22 cellular contexts compared by ENCODE assay signal in genomic region chr12:19491863-19492262, GRCh38. TPM values are rescaled to one million over a fixed set of nuclear protein-coding genes. Genes with fewer than 3 reads are reported as not detected.
DNase-seq lines count a peak whose midpoint lies in the region; ATAC-seq, FAIRE-seq and TF ChIP-seq lines count a peak whose summit lies in the region.
"Had no signal": no experiment of that assay in that cellular context is flagged by ENCODE, and none has a peak within 500 bp of the region (broad histone marks: within the 10 kb centered on the region; RNA-seq: fewer than 3 reads in every experiment).

No MANE protein-coding gene starts in this region.

- FAIRE-seq in HepG2 (lab: Jason Lieb, UNC) = no peak
- FAIRE-seq: GM12891, H54, keratinocyte had no signal

- H3K9me3 ChIP-seq in BLaER1 = peaks cover 9% of the 10 kb centered on the region; the same call in 1 of the 2 replicates
- H3K9me3 ChIP-seq in MG63 = no peaks in the 10 kb centered on the region
- no peaks in the 10 kb centered on the region for H3K9me3 ChIP-seq in HepG2 (ENCODE audit: low read length)
- H3K9me3 ChIP-seq: neutrophil, upper lobe of left lung had no signal

- in situ Hi-C loops in GM13976 (cut with MboI; ENCODE audit: low sequenced_read_pairs, unreplicated experiment) = no loop called here
- in situ Hi-C loops in HepG2 (cut with HindIII; ENCODE audit: extremely low pct_ligation_motif_present, low pct_unique_long_range_greater_than_20kb) = no loop called here

- WGBS in HepG2 (ENCODE audit: low lambda C conversion rate) = 97% methylated on average over 3 of the region's 3 CpGs

- intact Hi-C loops in HepG2 (cut with micrococcal nuclease; ENCODE audit: unreplicated experiment) = no loop called here

- H3K27ac ChIP-seq in BLaER1 (peak overlapping the region; percentile 13; the same call in 1 of the 2 replicates), HepG2 (ENCODE audit: extremely low read length, insufficient read depth, low read length) (no peak overlapping the region)
- H3K27ac ChIP-seq: cardiac muscle cell, neutrophil, upper lobe of left lung had no signal

- CTCF ChIA-PET in HepG2 (lab: Yijun Ruan, JAX; ENCODE audit: low intra/inter-chr PET ratio, low total read pairs) = no interaction called here

- no peak for ATAC-seq in HepG2
- ATAC-seq: SK-N-SH treated with all-trans-retinoic acid at 6 μM for 48 hours had no signal

- no TSS peak for BruUV-seq in HepG2 (replicated peaks; lab: Mats Ljungman, UMichigan)

- TF ChIP-seq CTCF in foreskin fibroblast (IDR thresholded peaks at IDR 0.05; ENCODE audit: low read depth, low read length) (no peak), GM13976 (IDR thresholded peaks at IDR 0.05; ENCODE audit: borderline replicate concordance, control extremely low read depth, extremely low read depth, insufficient read depth, missing control alignments) (no peak), HepG2 (CRISPR knock-in tag; IDR thresholded peaks at IDR 0.05) (no peak)

- peaks cover 20% of the 10 kb centered on the region for H3K79me2 ChIP-seq in HepG2 (ENCODE audit: insufficient read depth, low read length)

- no peak for TF ChIP-seq EP300 in HepG2 (IDR thresholded peaks at IDR 0.05; ENCODE audit: low read depth in 2 of 2, low read length in 2 of 2)
- TF ChIP-seq EP300 in HepG2 (CRISPR knock-in tag; IDR thresholded peaks at IDR 0.05; ENCODE audit: borderline replicate concordance) = no peak

- H2AFZ ChIP-seq in HepG2 (ENCODE audit: low read length) = no peak overlapping the region

- H3K36me3 ChIP-seq in BLaER1 = peaks cover 74% of the 10 kb centered on the region
- peaks cover 31% of the 10 kb centered on the region for H3K36me3 ChIP-seq in MG63
- H3K36me3 ChIP-seq in HepG2 (replicated peaks in 1 of 2; ENCODE audit: control insufficient read depth in 1 of 2, insufficient read depth in 2 of 2, low read length in 2 of 2) = peaks cover 0 to 29% of the 10 kb centered on the region in 2 experiments; a peak in 4 of 5 replicates

- POLR2A ChIA-PET in HepG2 (lab: Yijun Ruan, JAX) = no interaction called here

- H3K9ac ChIP-seq in BLaER1 (no peak overlapping the region), HepG2 (ENCODE audit: insufficient read depth, low read depth, low read length) (no peak overlapping the region)

- peak overlapping the region; percentile 57 for H3K4me2 ChIP-seq in BLaER1
- H3K4me2 ChIP-seq in HepG2 (ENCODE audit: low read depth, low read length) = no peak overlapping the region

- H3K27me3 ChIP-seq in BLaER1 = no peaks in the 10 kb centered on the region
- H3K27me3 ChIP-seq in MG63 = no peaks in the 10 kb centered on the region
- no peaks in the 10 kb centered on the region for H3K27me3 ChIP-seq in HepG2 (ENCODE audit: control insufficient read depth in 1 of 2, insufficient read depth in 2 of 2, low read length in 2 of 2)
- H3K27me3 ChIP-seq: cardiac muscle cell, neutrophil, upper lobe of left lung had no signal

- H3K4me3 ChIP-seq in BLaER1 = no peak overlapping the region
- H3K4me3 ChIP-seq in foreskin fibroblast (ENCODE audit: low read depth in 1 of 2, low read length in 2 of 2) = no peak overlapping the region
- no peak overlapping the region for H3K4me3 ChIP-seq in MG63
- no peak overlapping the region for H3K4me3 ChIP-seq in HepG2 (replicated peaks in 1 of 3; ENCODE audit: insufficient read depth in 1 of 3, low read depth in 2 of 3, low read length in 3 of 3)
- H3K4me3 ChIP-seq: cardiac muscle cell, upper lobe of left lung had no signal

- H3K4me1 ChIP-seq in BLaER1 (peaks cover 27% of the 10 kb centered on the region), HepG2 (ENCODE audit: insufficient read depth, low read length) (no peaks in the 10 kb centered on the region)

- no peak for TF ChIP-seq RAD21 in HepG2 (CRISPR knock-in tag; IDR thresholded peaks at IDR 0.05)

- TF ChIP-seq POLR2A in HepG2 (IDR thresholded peaks at IDR 0.05; ENCODE audit: insufficient read depth in 1 of 2, low read depth in 2 of 2, low read length in 2 of 2) = no peak

- peaks cover 76% of the 10 kb centered on the region for H4K20me1 ChIP-seq in BLaER1
- no peaks in the 10 kb centered on the region for H4K20me1 ChIP-seq in HepG2 (ENCODE audit: insufficient read depth, low read length)

- DNase-seq in EH (ENCODE audit: low read depth) (peak; percentile 73), M059J (ENCODE audit: low read depth) (peak; percentile 87), foreskin fibroblast (peak; percentile 3 to 25), GM13976 (ENCODE audit: low spot score) (no peak), MG63 (no peak), NCI-H2171 (lab: John Stamatoyannopoulos, UW) (no peak), HepG2 (ENCODE audit: low spot score) (no peak)
- DNase-seq: activated naive CD4-positive, alpha-beta T cell; CD8-positive, alpha-beta memory T cell; NCI-H1092; NCI-H187; NCI-H345; NCI-H82; T-helper 2 cell; upper lobe of left lung had no signal

TF ChIP-seq in HepG2, 621 proteins besides CTCF, POLR2A, EP300 and RAD21:
- no peak for TF ChIP-seq REXO4 (CRISPR knock-in tag; IDR thresholded peaks at IDR 0.05; ENCODE audit: borderline replicate concordance)

RNA-seq across cellular contexts. Expression of gene AEBP2, which starts 52.6 kb away (rescaled TPM):
- 5.8 and 14.4 TPM in 2 replicates for total RNA-seq in M059J (2014; rRNA removed; shearing (Covaris generic))
- total RNA-seq in MG63 (2014; rRNA removed; shearing (Covaris generic); ENCODE audit: low replicate concordance) = 13.4 and 21.9 TPM in 2 replicates
- total RNA-seq in HepG2 (2016; rRNA removed; fragmentation: Illumina TruSeq; extraction: Trizol) = 17.9 and 33.0 TPM in 2 replicates
- 20.7 and 22.4 TPM in 2 replicates for total RNA-seq in HepG2 (2016; cell fraction: cytosol; rRNA removed; fragmentation: Illumina TruSeq; extraction: Trizol; ENCODE audit: low read depth)
- total RNA-seq in HepG2 (2016; cell fraction: insoluble cytoplasmic fraction; rRNA removed; fragmentation: Illumina TruSeq; extraction: Trizol) = 19.9 and 27.9 TPM in 2 replicates
- 11.3 and 13.9 TPM in 2 replicates for total RNA-seq in HepG2 (2016; cell fraction: membrane; rRNA removed; fragmentation: Illumina TruSeq; extraction: Trizol)
- 17.7 and 18.1 TPM in 2 replicates for total RNA-seq in HepG2 (2016; cell fraction: nucleus; rRNA removed; fragmentation: Illumina TruSeq; extraction: Trizol)
- polyA plus RNA-seq in HepG2 (2011; rRNA removed) = 8.7 and 9.2 TPM in 2 replicates
- polyA plus RNA-seq in HepG2 (2011; cell fraction: cytosol; rRNA removed) = 3.7 and 7.3 TPM in 2 replicates
- 6.9 and 8.6 TPM in 2 replicates for polyA plus RNA-seq in HepG2 (2011; cell fraction: nucleus; rRNA removed)
- polyA plus RNA-seq in HepG2 (2012) = 14.1 and 20.8 TPM in 2 replicates
- polyA plus RNA-seq in HepG2 (2016; cell fraction: cytosol; fragmentation: Illumina TruSeq; extraction: Trizol; ENCODE audit: low read depth) = 0.69 and 0.71 TPM in 2 replicates
- polyA plus RNA-seq in HepG2 (2016; cell fraction: insoluble cytoplasmic fraction; fragmentation: Illumina TruSeq; extraction: Trizol; ENCODE audit: low read depth) = 30.1 and 33.2 TPM in 2 replicates
- polyA plus RNA-seq in HepG2 (2016; cell fraction: membrane; fragmentation: Illumina TruSeq; extraction: Trizol; ENCODE audit: low read depth) = 4.2 and 4.5 TPM in 2 replicates
- polyA plus RNA-seq in HepG2 (2016; cell fraction: nucleus; fragmentation: Illumina TruSeq; extraction: Trizol; ENCODE audit: insufficient read depth, low read depth) = 19.9 and 20.7 TPM in 2 replicates
- polyA minus RNA-seq in HepG2 (2011; rRNA and poly(A)+ RNA removed; ENCODE audit: low replicate concordance) = 6.7 and 21.1 TPM in 2 replicates
- 14.4 and 17.4 TPM in 2 replicates for polyA minus RNA-seq in HepG2 (2011; cell fraction: cytosol; rRNA and poly(A)+ RNA removed)
- 20.8 and 21.9 TPM in 2 replicates for polyA minus RNA-seq in HepG2 (2011; cell fraction: nucleus; rRNA and poly(A)+ RNA removed)

Comparison
In these comparisons a context has a peak if more than half of its experiments do, and no peak if none do; other contexts are left out.
1. DNase-seq: peak in EH (single experiment), M059J (single experiment) and foreskin fibroblast (2 of 2); none in GM13976 (single experiment), MG63 (single experiment), NCI-H2171 (single experiment) and HepG2 (single experiment).